In the genomic region with DNA sequence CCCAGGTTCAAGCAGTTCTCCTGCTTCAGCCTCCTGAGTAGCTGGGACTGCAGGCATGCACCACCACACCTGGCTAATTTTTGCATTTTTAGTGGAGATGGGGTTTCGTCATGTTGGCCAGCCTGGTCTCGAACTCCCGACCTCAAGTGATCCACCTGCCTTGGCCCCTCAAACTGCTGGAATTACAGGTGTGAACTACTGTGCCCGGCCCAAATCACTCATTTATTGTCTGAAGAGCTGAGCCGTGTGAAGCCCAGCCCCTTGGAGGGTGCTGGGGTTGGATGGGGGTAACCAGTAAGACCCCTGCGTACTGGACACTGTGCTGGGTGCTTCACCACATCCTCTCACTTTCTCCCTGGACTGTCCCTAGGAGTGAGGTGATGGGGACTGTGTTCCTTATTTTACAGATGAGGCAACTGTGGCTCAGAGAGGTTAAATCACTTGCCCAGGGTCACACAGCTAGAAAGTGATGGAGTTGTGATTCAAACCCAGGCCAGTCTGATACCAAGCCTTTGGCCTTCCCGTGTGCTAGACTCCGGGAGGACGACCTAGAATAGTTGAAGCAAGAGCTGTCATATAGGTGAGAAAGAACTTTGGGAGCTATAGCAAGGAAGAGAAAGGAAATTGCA, we compare ENCODE assay signal across 1 cellular context.
TF ChIP-seq lines count a peak whose summit lies in the region.

No MANE protein-coding gene starts in this region.

TF ChIP-seq in HepG2, 621 proteins besides CTCF, POLR2A, EP300 and RAD21:
- peak; percentile 65 for TF ChIP-seq ZNF768 (CRISPR knock-in tag; IDR thresholded peaks at IDR 0.05)
- TF ChIP-seq, protein P1, sequence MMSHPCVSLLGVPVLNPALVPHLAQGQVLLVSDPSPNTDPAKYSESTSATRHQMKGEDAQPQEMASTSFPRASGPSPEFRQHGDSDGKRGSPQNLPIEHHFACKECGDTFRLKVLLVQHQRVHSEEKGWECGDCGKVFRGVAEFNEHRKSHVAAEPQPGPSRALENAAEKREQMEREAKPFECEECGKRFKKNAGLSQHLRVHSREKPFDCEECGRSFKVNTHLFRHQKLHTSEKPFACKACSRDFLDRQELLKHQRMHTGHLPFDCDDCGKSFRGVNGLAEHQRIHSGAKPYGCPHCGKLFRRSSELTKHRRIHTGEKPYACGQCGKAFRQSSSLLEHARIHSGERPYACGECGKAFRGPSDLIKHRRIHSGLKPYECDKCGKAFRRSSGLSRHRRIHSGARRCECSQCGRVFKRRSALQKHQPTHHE (CRISPR knock-in tag; IDR thresholded peaks at IDR 0.05; ENCODE audit: borderline replicate concordance), result no peak
